Comparison of ENCODE assay signal across 1 cellular context in genomic region chr9:121612511-121612998, GRCh38.
TF ChIP-seq lines count a peak whose summit lies in the region.

No MANE protein-coding gene starts in this region.

TF ChIP-seq in H1, 55 proteins besides CTCF, POLR2A, EP300 and RAD21:
- TF ChIP-seq CHD7 (IDR thresholded peaks at IDR 0.05; ENCODE audit: insufficient replicate concordance, low read length), result no peak
- TF ChIP-seq KDM1A (IDR thresholded peaks at IDR 0.05; ENCODE audit: borderline replicate concordance, low read length), result no peak
- TF ChIP-seq POLR2AphosphoS5 (IDR thresholded peaks at IDR 0.05; ENCODE audit: low read depth, low read length), result no peak
- TF ChIP-seq, protein P1, sequence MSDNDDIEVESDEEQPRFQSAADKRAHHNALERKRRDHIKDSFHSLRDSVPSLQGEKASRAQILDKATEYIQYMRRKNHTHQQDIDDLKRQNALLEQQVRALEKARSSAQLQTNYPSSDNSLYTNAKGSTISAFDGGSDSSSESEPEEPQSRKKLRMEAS (IDR thresholded peaks at IDR 0.05), result no peak
- TF ChIP-seq ATF2 (IDR thresholded peaks at IDR 0.05; ENCODE audit: low read length), result no peak
- TF ChIP-seq SP2 (IDR thresholded peaks at IDR 0.05; ENCODE audit: low read length), result no peak
- no peak for TF ChIP-seq PHF8 (conservative IDR thresholded peaks at IDR 0.05; ENCODE audit: low read depth, low read length)
- no peak for TF ChIP-seq TAF1 (IDR thresholded peaks at IDR 0.05; ENCODE audit: low read depth, low read length)
- TF ChIP-seq, protein P2, sequence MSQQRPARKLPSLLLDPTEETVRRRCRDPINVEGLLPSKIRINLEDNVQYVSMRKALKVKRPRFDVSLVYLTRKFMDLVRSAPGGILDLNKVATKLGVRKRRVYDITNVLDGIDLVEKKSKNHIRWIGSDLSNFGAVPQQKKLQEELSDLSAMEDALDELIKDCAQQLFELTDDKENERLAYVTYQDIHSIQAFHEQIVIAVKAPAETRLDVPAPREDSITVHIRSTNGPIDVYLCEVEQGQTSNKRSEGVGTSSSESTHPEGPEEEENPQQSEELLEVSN (IDR thresholded peaks at IDR 0.05), result no peak
